In genomic region chr17:63413128-63413527, GRCh38 we compare ENCODE assay signal across 24 cellular contexts.
"Had no signal": no experiment of that assay in that cellular context is flagged by ENCODE, and none has a peak within 500 bp of the region (broad histone marks: within the 10 kb centered on the region; RNA-seq: fewer than 3 reads in every experiment).

No MANE protein-coding gene starts in this region.

- ATAC-seq: effector memory CD8-positive, alpha-beta T cell; esophagus mucosa; foreskin keratinocyte; gastrocnemius medialis; gastroesophageal sphincter; heart left ventricle; heart right ventricle had no signal

- H3K27me3 ChIP-seq: colonic mucosa, dorsolateral prefrontal cortex, esophagus muscularis mucosa, esophagus squamous epithelium, foreskin keratinocyte, gastrocnemius medialis, gastroesophageal sphincter, heart left ventricle, heart right ventricle had no signal

- H3K27me3 Mint-ChIP-seq: dendritic cell treated with granulocyte-macrophage colony-stimulating factor and Interleukin-4, amounts not matched to agents 40 ng/mL and 50 ng/mL, for 4 days; effector memory CD8-positive, alpha-beta T cell had no signal

- H3K4me1 ChIP-seq: colonic mucosa, esophagus muscularis mucosa, esophagus squamous epithelium, foreskin keratinocyte, gastrocnemius medialis, gastroesophageal sphincter, heart left ventricle, heart right ventricle had no signal

- H3K4me3 ChIP-seq: colonic mucosa, coronary artery, dorsolateral prefrontal cortex, esophagus muscularis mucosa, esophagus squamous epithelium, gastrocnemius medialis, gastroesophageal sphincter, heart left ventricle, heart right ventricle had no signal

- H3K27ac ChIP-seq: colonic mucosa, coronary artery, dorsolateral prefrontal cortex, epithelial cell of prostate, esophagus muscularis mucosa, esophagus squamous epithelium, foreskin keratinocyte, gastrocnemius medialis, gastroesophageal sphincter, heart left ventricle, heart right ventricle had no signal

- H3K9me3 Mint-ChIP-seq: dendritic cell treated with granulocyte-macrophage colony-stimulating factor and Interleukin-4, amounts not matched to agents 40 ng/mL and 50 ng/mL, for 4 days; effector memory CD8-positive, alpha-beta T cell; endodermal cell had no signal

- H3K4me1 Mint-ChIP-seq: endodermal cell had no signal

- H3K9me3 ChIP-seq: colonic mucosa, esophagus muscularis mucosa, esophagus squamous epithelium, gastrocnemius medialis, gastroesophageal sphincter, heart left ventricle, heart right ventricle had no signal

- H3K4me3 Mint-ChIP-seq: dendritic cell treated with granulocyte-macrophage colony-stimulating factor and Interleukin-4, amounts not matched to agents 40 ng/mL and 50 ng/mL, for 4 days; effector memory CD8-positive, alpha-beta T cell; endodermal cell had no signal

- DNase-seq: colonic mucosa; cortex of kidney; dermis blood vessel endothelial cell; dorsolateral prefrontal cortex; effector CD4-positive, alpha-beta T cell; effector CD8-positive, alpha-beta T cell; effector memory CD4-positive, alpha-beta T cell; effector memory CD8-positive, alpha-beta T cell; endodermal cell; erythroblast; esophagus squamous epithelium; foreskin fibroblast; foreskin keratinocyte; foreskin melanocyte; gastrocnemius medialis; glutamatergic neuron; heart left ventricle; heart right ventricle had no signal

- H3K27ac Mint-ChIP-seq: dendritic cell treated with granulocyte-macrophage colony-stimulating factor and Interleukin-4, amounts not matched to agents 40 ng/mL and 50 ng/mL, for 4 days; effector memory CD8-positive, alpha-beta T cell; endodermal cell had no signal

- H3K36me3 ChIP-seq: colonic mucosa, gastrocnemius medialis had no signal
